ENCODE assay signal across 8 cellular contexts in genomic region chr12:106956048-106956935, GRCh38. TPM values are rescaled to one million over a fixed set of nuclear protein-coding genes. Genes with fewer than 3 reads are reported as not detected.
DNase-seq lines count a peak whose midpoint lies in the region; ATAC-seq and TF ChIP-seq lines count a peak whose summit lies in the region.

No MANE protein-coding gene starts in this region.

- H3K4me1 Mint-ChIP-seq in activated naive CD8-positive, alpha-beta T cell treated with anti-CD3 and anti-CD28 coated beads for 36 hours = peaks cover 19% of the 10 kb centered on the region
- peaks cover 48% of the 10 kb centered on the region for H3K4me1 Mint-ChIP-seq in osteocyte (ENCODE audit: unreplicated experiment)

- intact Hi-C loops in Right ventricle myocardium inferior (cut with DNase I) = loop anchor here (1.0 to 10.0 kb wide), 3 partner anchors 31 to 139 kb away; partner anchors contain the start of genes CRY1 and MTERF2

- ATAC-seq in GM21529 (IDR thresholded peaks at IDR 0.05; ENCODE audit: unreplicated experiment) (peak; percentile 39), Right ventricle myocardium inferior (peak; percentile 46)

- H3K4me3 Mint-ChIP-seq in activated naive CD8-positive, alpha-beta T cell treated with anti-CD3 and anti-CD28 coated beads for 36 hours = peak overlapping the region; percentile 100
- peak overlapping the region; percentile 99 for H3K4me3 Mint-ChIP-seq in osteocyte (ENCODE audit: unreplicated experiment)

- TF ChIP-seq POLR2A in tibial nerve (IDR thresholded peaks at IDR 0.05) = peak in 1 of 2 donors; percentile 53

- H3K79me2 ChIP-seq in KMS-11 (ENCODE audit: insufficient read depth, low read depth) = no peaks in the 10 kb centered on the region

- TF ChIP-seq EP300 in tibial nerve (IDR thresholded peaks at IDR 0.05) = peak in 1 of 2 donors; percentile 58

- H3K36me3 Mint-ChIP-seq in activated naive CD8-positive, alpha-beta T cell treated with anti-CD3 and anti-CD28 coated beads for 36 hours = peaks cover 10% of the 10 kb centered on the region
- H3K36me3 Mint-ChIP-seq in osteocyte (ENCODE audit: unreplicated experiment) = peaks cover 9% of the 10 kb centered on the region

- H3K4me1 ChIP-seq in KMS-11 (ENCODE audit: low read depth, poor library complexity, severe bottlenecking) (peaks cover 6% of the 10 kb centered on the region), tibial nerve (peaks cover 0 to 56% (median 15%) of the 10 kb centered on the region in 4 donors)

- H3K27me3 ChIP-seq in KMS-11 (ENCODE audit: insufficient read depth, low read depth) (no peaks in the 10 kb centered on the region), tibial nerve (no peaks in the 10 kb centered on the region)

- DNase-seq in DMS53 treated with DMSO at 0.1 percent for 48 hours (lab: John Stamatoyannopoulos, UW; ENCODE audit: unreplicated experiment) (peak; percentile 59), SK-N-MC (ENCODE audit: low read depth, low spot score) (no peak), Right ventricle myocardium inferior (ENCODE audit: missing footprints) (peak; percentile 83), osteocyte (ENCODE audit: extremely low spot score, unreplicated experiment) (peak; percentile 88), tibial nerve (ENCODE audit: low spot score in 2 of 2) (peak; percentile 48 to 60)
- peak; percentile 71 for DNase-seq in activated naive CD8-positive, alpha-beta T cell treated with anti-CD3 and anti-CD28 coated beads for 36 hours

- WGBS in tibial nerve, 2 donors = 0 to 1% methylated on average over 23 to 26 of the region's 47 CpGs

- H3K4me2 ChIP-seq in KMS-11 = peak overlapping the region; percentile 59

- H3K9me3 Mint-ChIP-seq in activated naive CD8-positive, alpha-beta T cell treated with anti-CD3 and anti-CD28 coated beads for 36 hours = no peaks in the 10 kb centered on the region
- no peaks in the 10 kb centered on the region for H3K9me3 Mint-ChIP-seq in osteocyte (ENCODE audit: unreplicated experiment)

- no peaks in the 10 kb centered on the region for H4K20me1 ChIP-seq in KMS-11 (ENCODE audit: insufficient read depth)

- H3K4me3 ChIP-seq in KMS-11 (IDR thresholded peaks at IDR 0.05; ENCODE audit: insufficient read depth, low read depth, low read length) (no peak overlapping the region), SK-N-MC (peak overlapping the region; percentile 91), tibial nerve (peak overlapping the region; percentile 75 to 98 (median 86))

- H3K27ac ChIP-seq in KMS-11 = no peak overlapping the region
- peak overlapping the region; percentile 67 for H3K27ac ChIP-seq in SK-N-MC
- H3K27ac ChIP-seq in tibial nerve = peak overlapping the region; percentile 93 to 99 (median 98)

- H3K27me3 Mint-ChIP-seq in activated naive CD8-positive, alpha-beta T cell treated with anti-CD3 and anti-CD28 coated beads for 36 hours = no peaks in the 10 kb centered on the region
- H3K27me3 Mint-ChIP-seq in osteocyte (ENCODE audit: unreplicated experiment) = no peaks in the 10 kb centered on the region

- H3K9ac ChIP-seq in KMS-11 (peak overlapping the region; percentile 57; the same call in 1 of the 2 replicates), SK-N-MC (ENCODE audit: insufficient read length) (peak overlapping the region; percentile 65)

- TF ChIP-seq CTCF in KMS-11 (conservative IDR thresholded peaks at IDR 0.05; ENCODE audit: low read depth, low read length) (no peak), osteocyte (IDR thresholded peaks at IDR 0.05) (no peak), tibial nerve (IDR thresholded peaks at IDR 0.05) (peak in 2 of 5 experiments; percentile 8 to 29)

- H3K27ac Mint-ChIP-seq in activated naive CD8-positive, alpha-beta T cell treated with anti-CD3 and anti-CD28 coated beads for 36 hours = peak overlapping the region; percentile 97
- peak overlapping the region; percentile 97 for H3K27ac Mint-ChIP-seq in osteocyte (ENCODE audit: unreplicated experiment)

- H3K36me3 ChIP-seq in KMS-11 (ENCODE audit: insufficient read depth) (no peaks in the 10 kb centered on the region), SK-N-MC (ENCODE audit: insufficient read depth, low read length) (no peaks in the 10 kb centered on the region), tibial nerve (no peaks in the 10 kb centered on the region)

- H3K9me3 ChIP-seq in SK-N-MC (ENCODE audit: low read depth, low read length) (no peaks in the 10 kb centered on the region), tibial nerve (no peaks in the 10 kb centered on the region)

- H2AFZ ChIP-seq in KMS-11 (ENCODE audit: low read depth) = peak overlapping the region; percentile 81

RNA-seq across cellular contexts. Expression of gene TMEM263, which starts 0.6 kb away (rescaled TPM):
- 10 to 100 TPM; 33.2 to 37.7 TPM for total RNA-seq in activated naive CD8-positive, alpha-beta T cell treated with anti-CD3 and anti-CD28 coated beads for 36 hours
- total RNA-seq in Right ventricle myocardium inferior (35.8 TPM), osteocyte (96.1 and 105 TPM in 2 replicates), tibial nerve (10 to 100 TPM; 20.1 to 34.1 (median 31.3) TPM)

RNA-seq across cellular contexts. Expression of gene MTERF2, which starts 30.7 kb away (rescaled TPM):
- 1 to 10 TPM; 4.1 to 6.6 TPM for total RNA-seq in activated naive CD8-positive, alpha-beta T cell treated with anti-CD3 and anti-CD28 coated beads for 36 hours
- total RNA-seq in Right ventricle myocardium inferior (33.1 TPM), osteocyte (12.1 and 12.5 TPM in 2 replicates), tibial nerve (10 to 100 TPM; 17.5 to 26.3 (median 19.4) TPM)
